In genomic region chr1:171995573-171995972, GRCh38 we compare ENCODE assay signal across 20 cellular contexts.
"Had no signal": no experiment of that assay in that cellular context is flagged by ENCODE, and none has a peak within 500 bp of the region (broad histone marks: within the 10 kb centered on the region; RNA-seq: fewer than 3 reads in every experiment).

No MANE protein-coding gene starts in this region.

- H3K27ac ChIP-seq: colonic mucosa, epithelial cell of prostate, esophagus muscularis mucosa, foreskin keratinocyte, gastroesophageal sphincter, heart right ventricle, left lung, lower lobe of right lung had no signal

- H3K4me1 ChIP-seq: colonic mucosa, esophagus muscularis mucosa, foreskin keratinocyte, gastroesophageal sphincter, heart right ventricle, left lung, lower lobe of right lung had no signal

- H3K9me3 ChIP-seq: colonic mucosa, esophagus muscularis mucosa, gastroesophageal sphincter, heart right ventricle, left lung, lower lobe of right lung had no signal

- H3K4me3 ChIP-seq: colonic mucosa, esophagus muscularis mucosa, gastroesophageal sphincter, heart right ventricle, left lung, lower lobe of right lung had no signal

- DNase-seq: colonic mucosa; cortex of kidney; effector CD8-positive, alpha-beta T cell; effector memory CD8-positive, alpha-beta T cell; endodermal cell; foreskin keratinocyte; glutamatergic neuron; head of caudate nucleus; heart right ventricle; hippocampal formation; left cardiac atrium; left lung; left ventricle myocardium superior; lower lobe of right lung; mesenchymal stem cell; midbrain; naive thymus-derived CD4-positive, alpha-beta T cell had no signal

- H3K27me3 ChIP-seq: colonic mucosa, esophagus muscularis mucosa, foreskin keratinocyte, gastroesophageal sphincter, heart right ventricle, left lung had no signal

- H3K36me3 ChIP-seq: colonic mucosa, esophagus muscularis mucosa, gastroesophageal sphincter, heart right ventricle, left lung, lower lobe of right lung had no signal

- ATAC-seq: effector memory CD8-positive, alpha-beta T cell; foreskin keratinocyte; gastroesophageal sphincter; heart right ventricle; left cardiac atrium; left lung; left ventricle myocardium superior; lower lobe of right lung; naive thymus-derived CD4-positive, alpha-beta T cell had no signal
